ENCODE assay signal across 2 cellular contexts in the genomic region with DNA sequence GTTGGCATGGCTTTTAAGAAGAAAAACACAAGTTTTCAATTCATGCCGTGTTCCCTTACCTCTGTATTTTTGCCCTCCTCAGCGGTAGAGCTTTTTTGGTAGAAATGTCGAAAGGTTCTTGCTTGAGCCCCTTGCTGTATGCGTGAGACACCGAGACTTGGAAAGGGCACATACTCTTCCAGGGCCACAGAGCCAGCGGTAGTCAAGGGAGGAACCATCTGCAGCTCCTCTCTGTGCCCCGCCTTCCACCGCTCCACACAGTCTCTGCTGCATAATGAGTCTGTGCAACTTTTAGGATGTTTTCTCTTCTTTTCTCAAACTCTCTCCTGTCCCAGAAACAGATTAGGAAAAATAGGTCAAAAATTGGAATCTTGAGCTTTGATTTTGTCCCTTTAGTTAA.
TF ChIP-seq lines count a peak whose summit lies in the region.

No MANE protein-coding gene starts in this region.

TF ChIP-seq in SK-N-SH treated with all-trans-retinoic acid at 6 μM for 48 hours, 23 proteins besides CTCF, POLR2A, EP300 and RAD21 (continued from another document):
- TF ChIP-seq, protein P1, sequence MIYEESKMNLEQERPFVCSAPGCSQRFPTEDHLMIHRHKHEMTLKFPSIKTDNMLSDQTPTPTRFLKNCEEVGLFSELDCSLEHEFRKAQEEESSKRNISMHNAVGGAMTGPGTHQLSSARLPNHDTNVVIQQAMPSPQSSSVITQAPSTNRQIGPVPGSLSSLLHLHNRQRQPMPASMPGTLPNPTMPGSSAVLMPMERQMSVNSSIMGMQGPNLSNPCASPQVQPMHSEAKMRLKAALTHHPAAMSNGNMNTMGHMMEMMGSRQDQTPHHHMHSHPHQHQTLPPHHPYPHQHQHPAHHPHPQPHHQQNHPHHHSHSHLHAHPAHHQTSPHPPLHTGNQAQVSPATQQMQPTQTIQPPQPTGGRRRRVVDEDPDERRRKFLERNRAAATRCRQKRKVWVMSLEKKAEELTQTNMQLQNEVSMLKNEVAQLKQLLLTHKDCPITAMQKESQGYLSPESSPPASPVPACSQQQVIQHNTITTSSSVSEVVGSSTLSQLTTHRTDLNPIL (CRISPR knock-in tag; IDR thresholded peaks at IDR 0.05; ENCODE audit: low read depth): no peak
- TF ChIP-seq, protein P2, sequence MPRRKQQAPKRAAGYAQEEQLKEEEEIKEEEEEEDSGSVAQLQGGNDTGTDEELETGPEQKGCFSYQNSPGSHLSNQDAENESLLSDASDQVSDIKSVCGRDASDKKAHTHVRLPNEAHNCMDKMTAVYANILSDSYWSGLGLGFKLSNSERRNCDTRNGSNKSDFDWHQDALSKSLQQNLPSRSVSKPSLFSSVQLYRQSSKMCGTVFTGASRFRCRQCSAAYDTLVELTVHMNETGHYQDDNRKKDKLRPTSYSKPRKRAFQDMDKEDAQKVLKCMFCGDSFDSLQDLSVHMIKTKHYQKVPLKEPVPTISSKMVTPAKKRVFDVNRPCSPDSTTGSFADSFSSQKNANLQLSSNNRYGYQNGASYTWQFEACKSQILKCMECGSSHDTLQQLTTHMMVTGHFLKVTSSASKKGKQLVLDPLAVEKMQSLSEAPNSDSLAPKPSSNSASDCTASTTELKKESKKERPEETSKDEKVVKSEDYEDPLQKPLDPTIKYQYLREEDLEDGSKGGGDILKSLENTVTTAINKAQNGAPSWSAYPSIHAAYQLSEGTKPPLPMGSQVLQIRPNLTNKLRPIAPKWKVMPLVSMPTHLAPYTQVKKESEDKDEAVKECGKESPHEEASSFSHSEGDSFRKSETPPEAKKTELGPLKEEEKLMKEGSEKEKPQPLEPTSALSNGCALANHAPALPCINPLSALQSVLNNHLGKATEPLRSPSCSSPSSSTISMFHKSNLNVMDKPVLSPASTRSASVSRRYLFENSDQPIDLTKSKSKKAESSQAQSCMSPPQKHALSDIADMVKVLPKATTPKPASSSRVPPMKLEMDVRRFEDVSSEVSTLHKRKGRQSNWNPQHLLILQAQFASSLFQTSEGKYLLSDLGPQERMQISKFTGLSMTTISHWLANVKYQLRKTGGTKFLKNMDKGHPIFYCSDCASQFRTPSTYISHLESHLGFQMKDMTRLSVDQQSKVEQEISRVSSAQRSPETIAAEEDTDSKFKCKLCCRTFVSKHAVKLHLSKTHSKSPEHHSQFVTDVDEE (CRISPR knock-in tag; IDR thresholded peaks at IDR 0.05): no peak
- TF ChIP-seq, protein P3, sequence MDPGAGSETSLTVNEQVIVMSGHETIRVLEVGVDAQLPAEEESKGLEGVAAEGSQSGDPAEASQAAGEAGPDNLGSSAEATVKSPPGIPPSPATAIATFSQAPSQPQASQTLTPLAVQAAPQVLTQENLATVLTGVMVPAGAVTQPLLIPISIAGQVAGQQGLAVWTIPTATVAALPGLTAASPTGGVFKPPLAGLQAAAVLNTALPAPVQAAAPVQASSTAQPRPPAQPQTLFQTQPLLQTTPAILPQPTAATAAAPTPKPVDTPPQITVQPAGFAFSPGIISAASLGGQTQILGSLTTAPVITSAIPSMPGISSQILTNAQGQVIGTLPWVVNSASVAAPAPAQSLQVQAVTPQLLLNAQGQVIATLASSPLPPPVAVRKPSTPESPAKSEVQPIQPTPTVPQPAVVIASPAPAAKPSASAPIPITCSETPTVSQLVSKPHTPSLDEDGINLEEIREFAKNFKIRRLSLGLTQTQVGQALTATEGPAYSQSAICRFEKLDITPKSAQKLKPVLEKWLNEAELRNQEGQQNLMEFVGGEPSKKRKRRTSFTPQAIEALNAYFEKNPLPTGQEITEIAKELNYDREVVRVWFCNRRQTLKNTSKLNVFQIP (CRISPR knock-in tag; IDR thresholded peaks at IDR 0.05; ENCODE audit: borderline replicate concordance, low read depth): no peak
- TF ChIP-seq BACH2 (CRISPR knock-in tag; IDR thresholded peaks at IDR 0.05; ENCODE audit: borderline replicate concordance) (no peak), ZNF70 (CRISPR knock-in tag; IDR thresholded peaks at IDR 0.05) (no peak), GLIS3 (CRISPR knock-in tag; IDR thresholded peaks at IDR 0.05) (no peak), RARB (CRISPR knock-in tag; IDR thresholded peaks at IDR 0.05) (no peak), ZFP3 (CRISPR knock-in tag; IDR thresholded peaks at IDR 0.05) (no peak), ISL1 (CRISPR knock-in tag; IDR thresholded peaks at IDR 0.05) (no peak), OSR1 (CRISPR knock-in tag; IDR thresholded peaks at IDR 0.05) (no peak), ZFP30 (CRISPR knock-in tag; IDR thresholded peaks at IDR 0.05) (no peak), ZNF565 (CRISPR knock-in tag; conservative IDR thresholded peaks at IDR 0.05; ENCODE audit: low read depth) (no peak)

TF ChIP-seq in SK-N-SH, 30 proteins besides CTCF, POLR2A, EP300 and RAD21 (continued from another document):
- TF ChIP-seq, protein P4, sequence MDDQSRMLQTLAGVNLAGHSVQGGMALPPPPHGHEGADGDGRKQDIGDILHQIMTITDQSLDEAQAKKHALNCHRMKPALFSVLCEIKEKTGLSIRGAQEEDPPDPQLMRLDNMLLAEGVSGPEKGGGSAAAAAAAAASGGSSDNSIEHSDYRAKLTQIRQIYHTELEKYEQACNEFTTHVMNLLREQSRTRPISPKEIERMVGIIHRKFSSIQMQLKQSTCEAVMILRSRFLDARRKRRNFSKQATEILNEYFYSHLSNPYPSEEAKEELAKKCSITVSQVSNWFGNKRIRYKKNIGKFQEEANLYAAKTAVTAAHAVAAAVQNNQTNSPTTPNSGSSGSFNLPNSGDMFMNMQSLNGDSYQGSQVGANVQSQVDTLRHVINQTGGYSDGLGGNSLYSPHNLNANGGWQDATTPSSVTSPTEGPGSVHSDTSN (IDR thresholded peaks at IDR 0.05): no peak
- no peak for TF ChIP-seq YY1 (IDR thresholded peaks at IDR 0.05; ENCODE audit: low read depth)
- no peak for TF ChIP-seq FOXM1 (IDR thresholded peaks at IDR 0.05; ENCODE audit: low read depth)
- TF ChIP-seq, protein P5, sequence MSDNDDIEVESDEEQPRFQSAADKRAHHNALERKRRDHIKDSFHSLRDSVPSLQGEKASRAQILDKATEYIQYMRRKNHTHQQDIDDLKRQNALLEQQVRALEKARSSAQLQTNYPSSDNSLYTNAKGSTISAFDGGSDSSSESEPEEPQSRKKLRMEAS (IDR thresholded peaks at IDR 0.05; ENCODE audit: low read depth): no peak
- no peak for TF ChIP-seq FOSL2 (IDR thresholded peaks at IDR 0.05; ENCODE audit: borderline replicate concordance, low read depth)
- TF ChIP-seq CHD2 (IDR thresholded peaks at IDR 0.05; ENCODE audit: low read length, partially characterized antibody): no peak
